17 cellular contexts compared by ENCODE assay signal in the genomic region with DNA sequence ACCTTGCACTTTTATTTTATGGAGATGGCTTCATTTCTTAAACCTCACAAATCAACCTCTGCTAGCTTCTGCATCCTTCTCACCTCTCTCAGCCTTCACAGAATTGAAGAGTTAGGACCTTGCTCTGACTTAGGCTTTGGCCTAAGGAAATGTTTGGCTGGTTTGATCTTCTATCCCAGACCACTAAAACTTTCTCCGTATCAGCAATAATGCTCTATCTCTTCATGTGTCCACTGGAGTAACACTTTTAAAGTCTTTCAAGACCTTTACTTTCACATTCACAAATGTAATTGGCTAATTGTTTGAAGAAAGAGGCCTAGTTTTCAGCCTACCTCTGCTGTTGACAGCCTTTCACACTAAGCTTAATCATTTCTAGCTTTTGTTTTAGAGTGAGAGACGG.
A peak's percentile ranks its signal among the peaks of the same experiment; 100 is the strongest.
DNase-seq lines count a peak whose midpoint lies in the region; ATAC-seq and TF ChIP-seq lines count a peak whose summit lies in the region.
"Had no signal": no experiment of that assay in that cellular context is flagged by ENCODE, and none has a peak within 500 bp of the region (broad histone marks: within the 10 kb centered on the region; RNA-seq: fewer than 3 reads in every experiment).

No MANE protein-coding gene starts in this region.

- H2AK5ac ChIP-seq in neuronal stem cell (ENCODE audit: low read depth, low read length): no peak overlapping the region

- no peak overlapping the region for H2BK15ac ChIP-seq in neuronal stem cell (ENCODE audit: low read length)

- H3K36me3 Mint-ChIP-seq in brain (peaks cover 13% of the 10 kb centered on the region), chondrocyte (ENCODE audit: low read depth) (peaks cover 7% of the 10 kb centered on the region)
- H3K36me3 Mint-ChIP-seq: CD14-positive monocyte; CD8-positive, alpha-beta T cell had no signal

- H2AFZ ChIP-seq in neuronal stem cell (ENCODE audit: low read length): peak overlapping the region; percentile 13

- no peak overlapping the region for H3K18ac ChIP-seq in neuronal stem cell (ENCODE audit: low read length)

- H3K27me3 ChIP-seq in neuronal stem cell (ENCODE audit: control insufficient read depth in 3 of 3, insufficient read depth in 3 of 3, low read depth in 1 of 3, low read length in 3 of 3): no peaks in the 10 kb centered on the region
- H3K27me3 ChIP-seq: BE2C, BLaER1 had no signal

- peak overlapping the region in 3 of 5 experiments; percentile 36 to 88 (median 45) for H3K27ac Mint-ChIP-seq in brain
- peak overlapping the region; percentile 49 for H3K27ac Mint-ChIP-seq in chondrocyte (ENCODE audit: unreplicated experiment)
- H3K27ac Mint-ChIP-seq: CD14-positive monocyte; CD4-positive, alpha-beta T cell; CD8-positive, alpha-beta T cell had no signal

- no peaks in the 10 kb centered on the region for H3K4me1 ChIP-seq in neuronal stem cell (ENCODE audit: control insufficient read depth in 2 of 2, insufficient read depth in 1 of 2, low read depth in 1 of 2, low read length in 2 of 2)
- H3K4me1 ChIP-seq: BE2C, Caco-2 had no signal

- H3K27ac ChIP-seq in neuronal stem cell (replicated peaks; ENCODE audit: low read length): no peak overlapping the region
- H3K27ac ChIP-seq: BLaER1 had no signal

- no peak for TF ChIP-seq CTCF in brain (conservative IDR thresholded peaks at IDR 0.05)
- no peak for TF ChIP-seq CTCF in chondrocyte (IDR thresholded peaks at IDR 0.05)

- DNase-seq in chondrocyte (ENCODE audit: low spot score) (no peak), neuronal stem cell (ENCODE audit: low spot score) (no peak)
- DNase-seq: 8988T; ACHN; BE2C; C1 segment of cervical spinal cord; Caco-2; Calu3; CD4-positive, alpha-beta T cell; CD8-positive, alpha-beta T cell; DMS79 treated with DMSO at 0.1 percent for 48 hours; GF-D8 had no signal

- WGBS in neuronal stem cell (ENCODE audit: extremely low coverage in 2 of 2, insufficient read length in 2 of 2, insufficient replicate concordance in 1 of 2), 2 donors: no CpG with 5 or more reads among the region's 2 CpGs

- no peak overlapping the region for H4K8ac ChIP-seq in neuronal stem cell (ENCODE audit: low read depth, low read length)

- no peak overlapping the region for H2BK5ac ChIP-seq in neuronal stem cell (ENCODE audit: low read length)

- H4K91ac ChIP-seq in neuronal stem cell (ENCODE audit: low read depth, low read length, poor library complexity): no peak overlapping the region

- H3K79me1 ChIP-seq in neuronal stem cell (ENCODE audit: low read depth, low read length): no peaks in the 10 kb centered on the region

- no peak for ATAC-seq in GM18519 (IDR thresholded peaks at IDR 0.05; ENCODE audit: low FRiP score, unreplicated experiment)
- ATAC-seq in GM21528 (IDR thresholded peaks at IDR 0.05; ENCODE audit: low FRiP score, unreplicated experiment): no peak
- ATAC-seq: CD8-positive, alpha-beta T cell had no signal

- H2BK12ac ChIP-seq in neuronal stem cell (ENCODE audit: low read length): no peak overlapping the region

- H2BK120ac ChIP-seq in neuronal stem cell (ENCODE audit: low read depth, low read length): no peak overlapping the region

- no peaks in the 10 kb centered on the region for H3K36me3 ChIP-seq in neuronal stem cell (replicated peaks in 1 of 2; ENCODE audit: control insufficient read depth in 2 of 2, insufficient read depth in 2 of 2, low read length in 2 of 2)
- H3K36me3 ChIP-seq: BE2C, BLaER1 had no signal

- H3K9me3 Mint-ChIP-seq in brain (peaks cover 21 to 40% (median 31%) of the 10 kb centered on the region in 5 experiments), chondrocyte (ENCODE audit: low read depth) (peaks cover 11% of the 10 kb centered on the region)
- H3K9me3 Mint-ChIP-seq: CD4-positive, alpha-beta T cell had no signal

- no peak overlapping the region for H3K4me2 ChIP-seq in neuronal stem cell (ENCODE audit: insufficient read depth, low read length, poor library complexity, severe bottlenecking)
- H3K4me2 ChIP-seq: BLaER1 had no signal

- H3K4me1 Mint-ChIP-seq in brain (peaks cover 27% of the 10 kb centered on the region), chondrocyte (ENCODE audit: low read depth) (peaks cover 15% of the 10 kb centered on the region)
- H3K4me1 Mint-ChIP-seq: CD14-positive monocyte had no signal

- H3K27me3 Mint-ChIP-seq in brain (peaks cover 4% of the 10 kb centered on the region), chondrocyte (ENCODE audit: low read depth) (no peaks in the 10 kb centered on the region)

- no peak overlapping the region for H3K14ac ChIP-seq in neuronal stem cell (ENCODE audit: low read length)

- H3K4me3 ChIP-seq in neuronal stem cell (ENCODE audit: low read length in 2 of 2): no peak overlapping the region
- H3K4me3 ChIP-seq: BLaER1 had no signal

- H3K4me3 Mint-ChIP-seq in brain (peak overlapping the region in 1 of 5 experiments; percentile 28), chondrocyte (ENCODE audit: unreplicated experiment) (no peak overlapping the region)
- H3K4me3 Mint-ChIP-seq: CD14-positive monocyte; CD4-positive, alpha-beta T cell; CD8-positive, alpha-beta T cell had no signal

- H3K4ac ChIP-seq in neuronal stem cell (ENCODE audit: low read length): no peak overlapping the region

- H3K23ac ChIP-seq in neuronal stem cell (ENCODE audit: low read depth, low read length, poor library complexity): no peak overlapping the region

- no peak overlapping the region for H3K9ac ChIP-seq in neuronal stem cell (ENCODE audit: low read depth, low read length, poor library complexity)
- H3K9ac ChIP-seq: BLaER1 had no signal

- H3K9me3 ChIP-seq in neuronal stem cell (replicated peaks in 1 of 2; ENCODE audit: control insufficient read depth in 2 of 2, insufficient read depth in 1 of 2, low read depth in 1 of 2, low read length in 2 of 2): peaks cover 0 to 9% of the 10 kb centered on the region in 2 donors
- H3K9me3 ChIP-seq: BE2C had no signal
